ENCODE assay signal across 8 cellular contexts in genomic region chr4:71186566-71187398, GRCh38.
A peak's percentile ranks its signal among the peaks of the same experiment; 100 is the strongest.
DNase-seq lines count a peak whose midpoint lies in the region; ATAC-seq and TF ChIP-seq lines count a peak whose summit lies in the region.

No MANE protein-coding gene starts in this region.

- no peaks in the 10 kb centered on the region for H3K9me3 ChIP-seq in CD4-positive, alpha-beta T cell (ENCODE audit: control insufficient read depth, low read length)
- no peaks in the 10 kb centered on the region for H3K9me3 ChIP-seq in tibial artery

- peak overlapping the region; percentile 79 for H3K4me3 Mint-ChIP-seq in CD4-positive, alpha-beta T cell
- H3K4me3 Mint-ChIP-seq in activated T-helper 17 cell treated with anti-CD3 and anti-CD28 coated beads, Interleukin-2, amount 50 U/mL, for 72 hours = peak overlapping the region; percentile 79
- peak overlapping the region; percentile 86 to 90 (median 88) for H3K4me3 Mint-ChIP-seq in naive B cell

- no peak overlapping the region for H3K27ac ChIP-seq in CD4-positive, alpha-beta T cell (ENCODE audit: low read depth, low read length)
- H3K27ac ChIP-seq in tibial artery = peak overlapping the region; percentile 91 to 92

- intact Hi-C loops in CD4-positive, alpha-beta T cell (cut with DNase I, micrococcal nuclease) = loop anchor here in 1 of 2 experiments (10.0 kb wide), 2 partner anchors 202 to 528 kb away; no protein-coding TSS in a partner anchor
- intact Hi-C loops in tibial artery (cut with DNase I; ENCODE audit: low total_unique reads) = loop anchor here (10.0 kb wide), 1 partner anchor 48 kb away; no protein-coding TSS in a partner anchor

- peak in 4 of 10 experiments; percentile 1 to 19 (median 4) for DNase-seq in CD4-positive, alpha-beta T cell
- peak; percentile 43 for DNase-seq in NCI-H1694 treated with DMSO at 0.1 percent for 48 hours (lab: John Stamatoyannopoulos, UW)
- DNase-seq in fibroblast of the aortic adventitia (ENCODE audit: low read depth) = peak; percentile 50
- DNase-seq in naive B cell = peak; percentile 15
- DNase-seq in tibial artery = peak; percentile 30 to 86

- ATAC-seq in CD4-positive, alpha-beta T cell (ENCODE audit: poor library complexity) = peak; percentile 53
- peak; percentile 37 for ATAC-seq in GM19452 (IDR thresholded peaks at IDR 0.05; ENCODE audit: unreplicated experiment)
- ATAC-seq in activated T-helper 17 cell treated with anti-CD3 and anti-CD28 coated beads, Interleukin-2, amount 50 U/mL, for 72 hours (replicated peaks) = peak; percentile 59
- ATAC-seq in naive B cell (ENCODE audit: low read depth in 2 of 2) = peak; percentile 52 to 53
- ATAC-seq in HG03280 (IDR thresholded peaks at IDR 0.05; ENCODE audit: unreplicated experiment) = no peak

- POLR2A ChIA-PET in CD4-positive, alpha-beta T cell (lab: Charles Lee) = interaction anchor here (0.8 kb wide), 1 partner anchor 16 kb away, joined by 4 read pairs; no protein-coding TSS in a partner anchor

- peaks cover 65% of the 10 kb centered on the region for H3K27me3 Mint-ChIP-seq in CD4-positive, alpha-beta T cell
- H3K27me3 Mint-ChIP-seq in activated T-helper 17 cell treated with anti-CD3 and anti-CD28 coated beads, Interleukin-2, amount 50 U/mL, for 72 hours = peaks cover 27% of the 10 kb centered on the region
- peaks cover 33 to 62% (median 54%) of the 10 kb centered on the region in 3 donors for H3K27me3 Mint-ChIP-seq in naive B cell

- CTCF ChIA-PET in CD4-positive, alpha-beta T cell (lab: Charles Lee) = interaction anchor here (2.0 kb wide), 1 partner anchor 13 kb away, joined by 4 read pairs; no protein-coding TSS in a partner anchor

- no peaks in the 10 kb centered on the region for H3K36me3 ChIP-seq in tibial artery

- H3K4me1 Mint-ChIP-seq in CD4-positive, alpha-beta T cell (ENCODE audit: low read depth) = peaks cover 32% of the 10 kb centered on the region
- peaks cover 9% of the 10 kb centered on the region for H3K4me1 Mint-ChIP-seq in activated T-helper 17 cell treated with anti-CD3 and anti-CD28 coated beads, Interleukin-2, amount 50 U/mL, for 72 hours
- H3K4me1 Mint-ChIP-seq in naive B cell = peaks cover 16 to 37% (median 26%) of the 10 kb centered on the region in 3 donors

- H3K4me1 ChIP-seq in tibial artery = peaks cover 0 to 29% (median 6%) of the 10 kb centered on the region in 4 donors

- peaks cover 36% of the 10 kb centered on the region for H3K27me3 ChIP-seq in CD4-positive, alpha-beta T cell (ENCODE audit: control insufficient read depth, insufficient read depth, low read length)
- no peaks in the 10 kb centered on the region for H3K27me3 ChIP-seq in tibial artery

- no peak overlapping the region for H3K27ac Mint-ChIP-seq in CD4-positive, alpha-beta T cell
- no peak overlapping the region for H3K27ac Mint-ChIP-seq in activated T-helper 17 cell treated with anti-CD3 and anti-CD28 coated beads, Interleukin-2, amount 50 U/mL, for 72 hours
- H3K27ac Mint-ChIP-seq in naive B cell = peak overlapping the region in 1 of 6 donors; percentile 71

- no peaks in the 10 kb centered on the region for H3K36me3 Mint-ChIP-seq in CD4-positive, alpha-beta T cell (ENCODE audit: low read depth)
- H3K36me3 Mint-ChIP-seq in activated T-helper 17 cell treated with anti-CD3 and anti-CD28 coated beads, Interleukin-2, amount 50 U/mL, for 72 hours (ENCODE audit: low read depth) = no peaks in the 10 kb centered on the region
- no peaks in the 10 kb centered on the region for H3K36me3 Mint-ChIP-seq in naive B cell

- H3K4me3 ChIP-seq in fibroblast of the aortic adventitia (ENCODE audit: low read depth, low read length) = peak overlapping the region; percentile 78
- H3K4me3 ChIP-seq in tibial artery = peak overlapping the region; percentile 81 to 90

- H3K9me3 Mint-ChIP-seq in CD4-positive, alpha-beta T cell = no peaks in the 10 kb centered on the region
- H3K9me3 Mint-ChIP-seq in activated T-helper 17 cell treated with anti-CD3 and anti-CD28 coated beads, Interleukin-2, amount 50 U/mL, for 72 hours = no peaks in the 10 kb centered on the region
- H3K9me3 Mint-ChIP-seq in naive B cell = no peaks in the 10 kb centered on the region

- TF ChIP-seq CTCF in CD4-positive, alpha-beta T cell (IDR thresholded peaks at IDR 0.05) = no peak
- TF ChIP-seq CTCF in fibroblast of the aortic adventitia (IDR thresholded peaks at IDR 0.05; ENCODE audit: insufficient read depth, low read length) (no peak), tibial artery (IDR thresholded peaks at IDR 0.05) (no peak)
